In the genomic region with DNA sequence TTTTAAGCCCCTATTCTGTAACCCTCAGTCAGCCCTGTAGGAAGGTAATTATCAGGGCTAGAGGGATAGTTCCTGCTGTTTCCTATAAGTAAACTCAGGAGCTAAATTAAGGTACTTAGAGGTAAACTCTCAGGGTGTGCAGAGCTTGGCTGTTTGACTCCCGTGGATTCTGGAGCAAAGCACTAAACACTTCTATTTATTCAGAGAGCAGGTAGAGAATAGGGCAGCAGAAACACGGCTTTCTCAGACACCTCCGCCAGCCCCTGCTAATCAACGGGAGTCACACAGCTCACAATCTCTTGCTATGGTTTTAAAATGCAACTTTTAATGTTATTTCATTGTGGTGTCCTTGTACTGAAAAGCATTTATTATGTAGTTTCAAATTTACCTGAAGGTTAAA, we compare ENCODE assay signal across 23 cellular contexts. TPM values are rescaled to one million over a fixed set of nuclear protein-coding genes. Genes with fewer than 3 reads are reported as not detected.
DNase-seq lines count a peak whose midpoint lies in the region; ATAC-seq and TF ChIP-seq lines count a peak whose summit lies in the region.
"Had no signal": no experiment of that assay in that cellular context is flagged by ENCODE, and none has a peak within 500 bp of the region (broad histone marks: within the 10 kb centered on the region; RNA-seq: fewer than 3 reads in every experiment).

No MANE protein-coding gene starts in this region.

- H3K4me1 Mint-ChIP-seq in activated CD4-positive, alpha-beta T cell treated with anti-CD3 and anti-CD28 coated beads, Interleukin-2, amount 10 ng/mL, durations not matched to agents 24 days and 14 days: no peaks in the 10 kb centered on the region

- no peaks in the 10 kb centered on the region for H3K36me3 ChIP-seq in subcutaneous abdominal adipose tissue (ENCODE audit: control insufficient read depth in 5 of 5, insufficient read depth in 5 of 5, low read length in 5 of 5)
- H3K36me3 ChIP-seq: adrenal gland, HAP-1, neutrophil, prostate gland, SJSA1 had no signal

- H3K9me3 Mint-ChIP-seq in activated CD4-positive, alpha-beta T cell treated with anti-CD3 and anti-CD28 coated beads, Interleukin-2, amount 10 ng/mL, durations not matched to agents 24 days and 14 days: no peaks in the 10 kb centered on the region

- H3K27me3 Mint-ChIP-seq in activated CD4-positive, alpha-beta T cell treated with anti-CD3 and anti-CD28 coated beads, Interleukin-2, amount 10 ng/mL, durations not matched to agents 24 days and 14 days: no peaks in the 10 kb centered on the region

- peak overlapping the region in 3 of 5 donors; percentile 21 to 61 (median 47) for H3K4me3 ChIP-seq in subcutaneous abdominal adipose tissue (ENCODE audit: low read depth in 1 of 5, low read length in 5 of 5)
- H3K4me3 ChIP-seq: HAP-1, prostate gland, SJSA1 had no signal

- peak; percentile 30 for ATAC-seq in left ventricle myocardium superior
- ATAC-seq in GM21526 (IDR thresholded peaks at IDR 0.05; ENCODE audit: low FRiP score, unreplicated experiment): no peak
- ATAC-seq: activated CD8-positive, alpha-beta T cell treated with anti-CD3 and anti-CD28 coated beads, Interleukin-2, amount 10 ng/mL, durations not matched to agents 7 days and 5 days had no signal

- H3K27me3 ChIP-seq in subcutaneous abdominal adipose tissue (ENCODE audit: control insufficient read depth in 5 of 5, insufficient read depth in 4 of 5, low read length in 5 of 5): no peaks in the 10 kb centered on the region
- H3K27me3 ChIP-seq: adrenal gland, neutrophil, SJSA1 had no signal

- peaks cover 2 to 9% (median 8%) of the 10 kb centered on the region in 5 donors for H3K4me1 ChIP-seq in subcutaneous abdominal adipose tissue (ENCODE audit: control insufficient read depth in 5 of 5, insufficient read depth in 5 of 5, low read length in 5 of 5)
- H3K4me1 ChIP-seq: Caco-2, prostate gland, SJSA1 had no signal

- peak; percentile 25 for DNase-seq in activated CD4-positive, alpha-beta T cell treated with anti-CD3 and anti-CD28 coated beads, Interleukin-2, amount 10 ng/mL, durations not matched to agents 24 days and 14 days
- DNase-seq in activated CD4-positive, alpha-beta T cell treated with anti-CD3 and anti-CD28 coated beads for 4 hours: no peak
- DNase-seq in NCI-H2227 (lab: John Stamatoyannopoulos, UW; ENCODE audit: unreplicated experiment) (peak; percentile 11), left ventricle myocardium superior (no peak), GM20000 (ENCODE audit: low spot score) (no peak), NOMO-1 treated with dmso at 0.1 percent for 144 hours (lab: John Stamatoyannopoulos, UW; ENCODE audit: unreplicated experiment) (no peak)
- DNase-seq: activated CD4-positive, CD25-positive, alpha-beta regulatory T cell treated with anti-CD3 and anti-CD28 coated beads, Interleukin-2, amount 50 U/mL, for 72 hours; activated CD8-positive, alpha-beta T cell treated with anti-CD3 and anti-CD28 coated beads, Interleukin-2, amount 10 ng/mL, durations not matched to agents 7 days and 5 days; activated naive CD4-positive, alpha-beta T cell treated with Interleukin-2 at 50 U/mL for 16 hours; Caco-2; DND-41; Karpas-422; NCI-H2029 treated with DMSO at 0.1 percent for 48 hours; NCI-H510A; trophoblast cell had no signal

- peak overlapping the region in 1 of 5 donors; percentile 40 for H3K9ac ChIP-seq in subcutaneous abdominal adipose tissue (ENCODE audit: low read length in 5 of 5)

- intact Hi-C loops in activated CD4-positive, alpha-beta T cell treated with anti-CD3 and anti-CD28 coated beads, Interleukin-2, amount 10 ng/mL, durations not matched to agents 24 days and 14 days (cut with micrococcal nuclease): no loop called here
- intact Hi-C loops in left ventricle myocardium superior (cut with micrococcal nuclease): no loop called here

- no peak overlapping the region for H3K27ac Mint-ChIP-seq in activated CD4-positive, alpha-beta T cell treated with anti-CD3 and anti-CD28 coated beads, Interleukin-2, amount 10 ng/mL, durations not matched to agents 24 days and 14 days
- H3K27ac Mint-ChIP-seq: activated CD8-positive, alpha-beta T cell treated with anti-CD3 and anti-CD28 coated beads, Interleukin-2, amount 10 ng/mL, durations not matched to agents 7 days and 5 days had no signal

- no peaks in the 10 kb centered on the region for H3K9me3 ChIP-seq in subcutaneous abdominal adipose tissue (ENCODE audit: control insufficient read depth in 5 of 5, low read length in 5 of 5)
- H3K9me3 ChIP-seq: adrenal gland, Caco-2, HAP-1, neutrophil, prostate gland, SJSA1 had no signal

- H3K4me3 Mint-ChIP-seq in activated CD4-positive, alpha-beta T cell treated with anti-CD3 and anti-CD28 coated beads, Interleukin-2, amount 10 ng/mL, durations not matched to agents 24 days and 14 days: no peak overlapping the region
- H3K4me3 Mint-ChIP-seq: activated CD8-positive, alpha-beta T cell treated with anti-CD3 and anti-CD28 coated beads, Interleukin-2, amount 10 ng/mL, durations not matched to agents 7 days and 5 days had no signal

- no peak overlapping the region for H3K27ac ChIP-seq in subcutaneous abdominal adipose tissue (ENCODE audit: low read depth, low read length)
- H3K27ac ChIP-seq: neutrophil, prostate gland, SJSA1 had no signal

- H3K36me3 Mint-ChIP-seq in activated CD4-positive, alpha-beta T cell treated with anti-CD3 and anti-CD28 coated beads, Interleukin-2, amount 10 ng/mL, durations not matched to agents 24 days and 14 days (ENCODE audit: low read depth): no peaks in the 10 kb centered on the region

- TF ChIP-seq CTCF in GM20000 (IDR thresholded peaks at IDR 0.05; ENCODE audit: extremely low read depth, missing control alignments): no peak

RNA-seq across cellular contexts. Expression of gene PRKN, which starts 21.8 kb away (rescaled TPM):
- not detected in 2 replicates for total RNA-seq in activated CD4-positive, alpha-beta T cell treated with anti-CD3 and anti-CD28 coated beads, Interleukin-2, amount 10 ng/mL, durations not matched to agents 24 days and 14 days
- 23.1 TPM for total RNA-seq in left ventricle myocardium superior
- total RNA-seq: SJSA1; T-helper 1 cell treated with Interleukin-12 subunit alpha and Interleukin-12 subunit beta and Interleukin-4 antibody, amounts not matched to agents 30 ng/mL and 1 ng/mL, for 36 hours had no signal

RNA-seq across cellular contexts. Expression of gene PACRG, which starts 22.0 kb away (rescaled TPM):
- total RNA-seq in activated CD4-positive, alpha-beta T cell treated with anti-CD3 and anti-CD28 coated beads, Interleukin-2, amount 10 ng/mL, durations not matched to agents 24 days and 14 days: not detected in 2 replicates
- total RNA-seq in left ventricle myocardium superior: 8.2 TPM
- total RNA-seq: Caco-2; SJSA1; T-helper 1 cell treated with Interleukin-12 subunit alpha and Interleukin-12 subunit beta and Interleukin-4 antibody, amounts not matched to agents 30 ng/mL and 1 ng/mL, for 36 hours had no signal

Comparison
In these comparisons a context has a peak if more than half of its experiments do, and no peak if none do; other contexts are left out.
1. DNase-seq: peak in activated CD4-positive, alpha-beta T cell treated with anti-CD3 and anti-CD28 coated beads, Interleukin-2, amount 10 ng/mL, durations not matched to agents 24 days and 14 days (single experiment) and NCI-H2227 (single experiment); none in activated CD4-positive, alpha-beta T cell treated with anti-CD3 and anti-CD28 coated beads for 4 hours (0 of 2), left ventricle myocardium superior (single experiment), GM20000 (single experiment) and NOMO-1 treated with dmso at 0.1 percent for 144 hours (single experiment).
2. RNA of gene PRKN, which starts 21.8 kb away (total RNA-seq): 23.1 TPM in left ventricle myocardium superior (single experiment); not detected in activated CD4-positive, alpha-beta T cell treated with anti-CD3 and anti-CD28 coated beads, Interleukin-2, amount 10 ng/mL, durations not matched to agents 24 days and 14 days; every median in the first group is over 10 times any median in the second.